1 cellular context compared by ENCODE assay signal in genomic region chr6:137640086-137640485, GRCh38.
TF ChIP-seq lines count a peak whose summit lies in the region.

No MANE protein-coding gene starts in this region.

TF ChIP-seq in GM23338, 12 proteins besides CTCF, POLR2A, EP300 and RAD21 (continued from another document):
- TF ChIP-seq EZH2 (IDR thresholded peaks at IDR 0.05; ENCODE audit: low read depth, unreplicated experiment) (no peak), ZNF462 (CRISPR knock-in tag; IDR thresholded peaks at IDR 0.05) (no peak), JUNB (IDR thresholded peaks at IDR 0.05; ENCODE audit: unreplicated experiment) (no peak), CREB1 (CRISPR knock-in tag; IDR thresholded peaks at IDR 0.05; ENCODE audit: low read depth) (no peak)
- TF ChIP-seq, protein P1, sequence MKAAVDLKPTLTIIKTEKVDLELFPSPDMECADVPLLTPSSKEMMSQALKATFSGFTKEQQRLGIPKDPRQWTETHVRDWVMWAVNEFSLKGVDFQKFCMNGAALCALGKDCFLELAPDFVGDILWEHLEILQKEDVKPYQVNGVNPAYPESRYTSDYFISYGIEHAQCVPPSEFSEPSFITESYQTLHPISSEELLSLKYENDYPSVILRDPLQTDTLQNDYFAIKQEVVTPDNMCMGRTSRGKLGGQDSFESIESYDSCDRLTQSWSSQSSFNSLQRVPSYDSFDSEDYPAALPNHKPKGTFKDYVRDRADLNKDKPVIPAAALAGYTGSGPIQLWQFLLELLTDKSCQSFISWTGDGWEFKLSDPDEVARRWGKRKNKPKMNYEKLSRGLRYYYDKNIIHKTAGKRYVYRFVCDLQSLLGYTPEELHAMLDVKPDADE (IDR thresholded peaks at IDR 0.05): no peak
